1 cellular context compared by ENCODE assay signal in the genomic region with DNA sequence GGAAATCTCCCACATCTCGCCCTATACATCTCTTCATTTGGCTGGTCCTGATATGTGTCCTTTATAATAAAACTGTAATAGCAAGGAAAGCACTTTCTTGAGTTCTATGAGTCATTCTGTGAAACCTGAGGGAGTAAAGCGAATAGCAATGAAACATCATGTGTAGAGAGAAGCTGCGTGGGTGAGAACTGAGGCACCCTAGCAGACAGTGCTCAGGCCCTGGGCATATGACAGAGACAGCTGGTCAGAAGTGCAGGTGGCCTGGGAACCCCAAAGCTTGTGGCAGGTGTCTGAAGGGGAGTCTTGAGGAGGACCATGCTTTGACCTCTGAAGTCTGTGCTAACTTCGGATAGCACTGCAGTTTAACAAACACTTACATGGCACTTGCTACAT.
TF ChIP-seq lines count a peak whose summit lies in the region.

No MANE protein-coding gene starts in this region.

TF ChIP-seq in HepG2, 621 proteins besides CTCF, POLR2A, EP300 and RAD21:
- TF ChIP-seq ZNF501 (CRISPR knock-in tag; IDR thresholded peaks at IDR 0.05) (0 out of 2 replicates have a peak, but pooled peaks have one; percentile 35), FOXC1 (CRISPR knock-in tag; IDR thresholded peaks at IDR 0.05; ENCODE audit: borderline replicate concordance) (no peak), ATF7-NPFF (CRISPR knock-in tag; IDR thresholded peaks at IDR 0.05; ENCODE audit: low read depth) (0 out of 2 replicates have a peak, but pooled peaks have one; percentile 0), ZNF724P (CRISPR knock-in tag; IDR thresholded peaks at IDR 0.05; ENCODE audit: borderline replicate concordance) (0 out of 2 replicates have a peak, but pooled peaks have one; percentile 29), AGO2 (optimal IDR thresholded peaks at IDR 0.05; ENCODE audit: low read depth, low read length) (no peak), ZNF607 (CRISPR knock-in tag; IDR thresholded peaks at IDR 0.05; ENCODE audit: borderline replicate concordance) (0 out of 2 replicates have a peak, but pooled peaks have one; percentile 41)
- TF ChIP-seq, protein P1, sequence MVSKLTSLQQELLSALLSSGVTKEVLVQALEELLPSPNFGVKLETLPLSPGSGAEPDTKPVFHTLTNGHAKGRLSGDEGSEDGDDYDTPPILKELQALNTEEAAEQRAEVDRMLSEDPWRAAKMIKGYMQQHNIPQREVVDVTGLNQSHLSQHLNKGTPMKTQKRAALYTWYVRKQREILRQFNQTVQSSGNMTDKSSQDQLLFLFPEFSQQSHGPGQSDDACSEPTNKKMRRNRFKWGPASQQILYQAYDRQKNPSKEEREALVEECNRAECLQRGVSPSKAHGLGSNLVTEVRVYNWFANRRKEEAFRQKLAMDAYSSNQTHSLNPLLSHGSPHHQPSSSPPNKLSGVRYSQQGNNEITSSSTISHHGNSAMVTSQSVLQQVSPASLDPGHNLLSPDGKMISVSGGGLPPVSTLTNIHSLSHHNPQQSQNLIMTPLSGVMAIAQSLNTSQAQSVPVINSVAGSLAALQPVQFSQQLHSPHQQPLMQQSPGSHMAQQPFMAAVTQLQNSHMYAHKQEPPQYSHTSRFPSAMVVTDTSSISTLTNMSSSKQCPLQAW (CRISPR knock-in tag; IDR thresholded peaks at IDR 0.05) = 0 out of 2 replicates have a peak, but pooled peaks have one; percentile 20
- TF ChIP-seq, protein P2, sequence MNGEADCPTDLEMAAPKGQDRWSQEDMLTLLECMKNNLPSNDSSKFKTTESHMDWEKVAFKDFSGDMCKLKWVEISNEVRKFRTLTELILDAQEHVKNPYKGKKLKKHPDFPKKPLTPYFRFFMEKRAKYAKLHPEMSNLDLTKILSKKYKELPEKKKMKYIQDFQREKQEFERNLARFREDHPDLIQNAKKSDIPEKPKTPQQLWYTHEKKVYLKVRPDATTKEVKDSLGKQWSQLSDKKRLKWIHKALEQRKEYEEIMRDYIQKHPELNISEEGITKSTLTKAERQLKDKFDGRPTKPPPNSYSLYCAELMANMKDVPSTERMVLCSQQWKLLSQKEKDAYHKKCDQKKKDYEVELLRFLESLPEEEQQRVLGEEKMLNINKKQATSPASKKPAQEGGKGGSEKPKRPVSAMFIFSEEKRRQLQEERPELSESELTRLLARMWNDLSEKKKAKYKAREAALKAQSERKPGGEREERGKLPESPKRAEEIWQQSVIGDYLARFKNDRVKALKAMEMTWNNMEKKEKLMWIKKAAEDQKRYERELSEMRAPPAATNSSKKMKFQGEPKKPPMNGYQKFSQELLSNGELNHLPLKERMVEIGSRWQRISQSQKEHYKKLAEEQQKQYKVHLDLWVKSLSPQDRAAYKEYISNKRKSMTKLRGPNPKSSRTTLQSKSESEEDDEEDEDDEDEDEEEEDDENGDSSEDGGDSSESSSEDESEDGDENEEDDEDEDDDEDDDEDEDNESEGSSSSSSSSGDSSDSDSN (CRISPR knock-in tag; IDR thresholded peaks at IDR 0.05) = peak; percentile 30; the same call in 1 of the 2 replicates
TF ChIP-seq in HepG2: peak in this region for 6.
